11 cellular contexts compared by ENCODE assay signal in the genomic region with DNA sequence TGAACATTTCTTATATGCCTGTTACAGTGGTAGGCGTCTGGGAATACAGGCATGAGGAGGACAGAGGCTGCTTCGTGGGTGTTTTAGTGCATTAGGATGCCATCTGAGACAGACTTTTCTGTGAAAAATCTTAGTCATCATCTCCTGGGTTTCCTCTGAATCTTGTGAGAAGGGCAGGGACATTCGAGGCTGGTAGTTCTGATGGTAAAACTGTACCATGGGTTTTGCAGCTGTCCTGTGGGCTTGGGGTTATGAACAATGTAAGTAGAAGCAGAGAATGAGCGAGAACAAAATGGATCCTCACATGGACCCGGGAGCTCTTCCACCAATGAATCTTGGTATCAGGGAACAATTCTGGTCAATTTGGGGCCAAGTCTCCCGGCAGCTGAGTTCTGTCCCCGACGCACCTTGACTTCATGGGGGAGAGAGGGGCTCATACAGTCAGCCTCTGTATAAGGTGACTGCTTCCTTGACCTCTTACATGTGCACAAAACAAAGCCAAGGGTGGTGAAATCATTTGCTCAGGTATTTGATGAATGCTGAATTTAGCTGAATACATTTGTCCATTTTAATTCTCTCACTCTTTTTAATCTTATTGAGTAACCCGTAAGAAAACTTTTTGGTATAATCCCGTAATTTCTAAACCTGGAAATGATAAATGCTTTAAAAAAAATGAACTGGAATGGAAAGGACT.
A peak's percentile ranks its signal among the peaks of the same experiment; 100 is the strongest.
DNase-seq lines count a peak whose midpoint lies in the region; ATAC-seq, FAIRE-seq and TF ChIP-seq lines count a peak whose summit lies in the region.
"Had no signal": no experiment of that assay in that cellular context is flagged by ENCODE, and none has a peak within 500 bp of the region (broad histone marks: within the 10 kb centered on the region; RNA-seq: fewer than 3 reads in every experiment).

No MANE protein-coding gene starts in this region.

- peaks cover 34% of the 10 kb centered on the region for H3K4me1 Mint-ChIP-seq in nephron progenitor cell

- CTCF ChIA-PET in HEK293 (lab: Yijun Ruan, JAX) (interaction anchor here (1.4 kb wide), 1 partner anchor 224 kb away, joined by 4 read pairs; no protein-coding TSS in a partner anchor), GM10248 (lab: Yijun Ruan, JAX) (interaction anchor here (1.4 to 1.7 kb wide), 2 partner anchors 11 to 21 kb away, joined by 3 to 5 read pairs; no protein-coding TSS in a partner anchor)

- no peak for FAIRE-seq in bronchial epithelial cell (lab: Jason Lieb, UNC)

- H3K36me3 Mint-ChIP-seq in nephron progenitor cell (ENCODE audit: low read depth) = no peaks in the 10 kb centered on the region
- H3K36me3 Mint-ChIP-seq: neural progenitor cell had no signal

- peak; percentile 77 for ATAC-seq in omental fat pad (ENCODE audit: low FRiP score)
- ATAC-seq in GM19463 (IDR thresholded peaks at IDR 0.05; ENCODE audit: unreplicated experiment) = no peak

- peak; percentile 46 for DNase-seq in AG10803 (ENCODE audit: low read depth)
- DNase-seq in bronchial epithelial cell (ENCODE audit: low read depth) = peak; percentile 57
- DNase-seq in omental fat pad (ENCODE audit: low spot score) = no peak
- no peak for DNase-seq in ureter (ENCODE audit: low spot score)
- no peak for DNase-seq in GM10248 (ENCODE audit: extremely low spot score)
- DNase-seq in nephron progenitor cell = no peak
- DNase-seq: islet precursor cell had no signal

- H3K27me3 ChIP-seq in bronchial epithelial cell (ENCODE audit: control insufficient read depth, insufficient read depth, low read length) = no peaks in the 10 kb centered on the region
- H3K27me3 ChIP-seq: neural progenitor cell, tibial nerve had no signal

- H3K4me3 ChIP-seq in AG10803 (ENCODE audit: low read length) (no peak overlapping the region), HEK293 (ENCODE audit: low read depth, low read length) (no peak overlapping the region), bronchial epithelial cell (ENCODE audit: low read depth, low read length) (no peak overlapping the region)
- H3K4me3 ChIP-seq: neural progenitor cell, tibial nerve had no signal

- POLR2A ChIA-PET in HEK293 (lab: Yijun Ruan, JAX) = no interaction called here
- POLR2A ChIA-PET in GM10248 (lab: Yijun Ruan, JAX) = no interaction called here

- H3K9me3 ChIP-seq in HEK293 (ENCODE audit: control insufficient read depth, insufficient read depth, low read depth, low read length) = no peaks in the 10 kb centered on the region
- H3K9me3 ChIP-seq: tibial nerve had no signal

- H3K27ac ChIP-seq in HEK293 (ENCODE audit: extremely low read depth, low read depth, low read length) = no peak overlapping the region
- H3K27ac ChIP-seq: neural progenitor cell had no signal

- peaks cover 19% of the 10 kb centered on the region for H3K9me3 Mint-ChIP-seq in nephron progenitor cell

- H3K36me3 ChIP-seq in HEK293 (ENCODE audit: control insufficient read depth in 2 of 2, insufficient read depth in 1 of 2, low read length in 2 of 2) = no peaks in the 10 kb centered on the region
- no peaks in the 10 kb centered on the region for H3K36me3 ChIP-seq in bronchial epithelial cell (ENCODE audit: control insufficient read depth, insufficient read depth, low read length)
- H3K36me3 ChIP-seq: neural progenitor cell, tibial nerve had no signal

- TF ChIP-seq CTCF in AG10803 (conservative IDR thresholded peaks at IDR 0.05; ENCODE audit: low read length) (no peak), HEK293 (tag by site-specific recombination; IDR thresholded peaks at IDR 0.05) (no peak), bronchial epithelial cell (IDR thresholded peaks at IDR 0.05; ENCODE audit: insufficient read depth, low read length, severe bottlenecking) (no peak), omental fat pad (IDR thresholded peaks at IDR 0.05) (no peak), GM10248 (IDR thresholded peaks at IDR 0.05; ENCODE audit: control extremely low read depth, extremely low read depth, low read depth, missing control alignments) (no peak), nephron progenitor cell (IDR thresholded peaks at IDR 0.05) (no peak)

- H3K4me1 ChIP-seq in HEK293 (ENCODE audit: control insufficient read depth, insufficient read depth, low read length) = no peaks in the 10 kb centered on the region; the same call in 1 of the 2 replicates
- H3K4me1 ChIP-seq: neural progenitor cell had no signal

- peaks cover 4% of the 10 kb centered on the region for H3K27me3 Mint-ChIP-seq in nephron progenitor cell (ENCODE audit: low read depth, poor library complexity)

- H3K27ac Mint-ChIP-seq in nephron progenitor cell = no peak overlapping the region
- H3K27ac Mint-ChIP-seq: neural progenitor cell had no signal

- H3K4me3 Mint-ChIP-seq in nephron progenitor cell = no peak overlapping the region
- H3K4me3 Mint-ChIP-seq: neural progenitor cell had no signal

TF ChIP-seq in HEK293, 187 proteins besides CTCF, POLR2A, EP300 and RAD21:
- TF ChIP-seq TRIM28 (IDR thresholded peaks at IDR 0.05; ENCODE audit: borderline replicate concordance, low read length) (no peak), ZFHX2 (tag by site-specific recombination; conservative IDR thresholded peaks at IDR 0.05) (peak; percentile 31), INSM2 (tag by site-specific recombination; IDR thresholded peaks at IDR 0.05) (no peak), ZNF518A (tag by site-specific recombination; conservative IDR thresholded peaks at IDR 0.05; ENCODE audit: low read depth) (no peak)
TF ChIP-seq in HEK293: peak in this region for 1.

Comparison
In these comparisons a context has a peak if more than half of its experiments do, and no peak if none do; other contexts are left out.
1. DNase-seq: peak in AG10803 (single experiment) and bronchial epithelial cell (single experiment); none in omental fat pad (single experiment), ureter (single experiment), GM10248 (single experiment) and nephron progenitor cell (single experiment).